In the genomic region with DNA sequence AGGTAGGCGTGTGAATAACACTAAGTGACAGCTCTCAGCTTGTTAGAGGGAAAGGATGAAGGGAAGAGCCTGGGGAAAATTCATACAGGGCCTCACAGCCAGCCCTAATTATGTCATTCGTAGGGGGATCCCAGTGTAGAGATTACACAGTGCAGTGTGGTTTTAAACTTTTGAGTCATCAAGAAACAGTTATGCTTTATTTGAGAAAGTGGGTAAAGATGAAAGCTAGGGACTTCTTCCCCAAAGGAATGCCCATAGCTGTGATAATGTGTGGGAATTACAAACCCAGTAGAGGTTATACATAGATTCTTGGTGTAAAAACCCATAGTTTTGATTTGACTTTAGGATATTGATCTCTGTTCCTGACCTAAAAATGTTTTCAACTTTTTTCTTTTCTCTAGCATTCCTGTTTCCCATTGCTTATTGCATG, we compare ENCODE assay signal across 9 cellular contexts. TPM values are rescaled to one million over a fixed set of nuclear protein-coding genes. Genes with fewer than 3 reads are reported as not detected.
DNase-seq lines count a peak whose midpoint lies in the region; ATAC-seq, FAIRE-seq and TF ChIP-seq lines count a peak whose summit lies in the region.
"Had no signal": no experiment of that assay in that cellular context is flagged by ENCODE, and none has a peak within 500 bp of the region (broad histone marks: within the 10 kb centered on the region; RNA-seq: fewer than 3 reads in every experiment).

No MANE protein-coding gene starts in this region.

- H3K9me2 ChIP-seq in hepatocyte (replicated peaks; ENCODE audit: insufficient read depth): no peaks in the 10 kb centered on the region

- FAIRE-seq in GM12891 (lab: Jason Lieb, UNC) (no peak), pancreas (lab: Jason Lieb, UNC) (no peak)

- no peaks in the 10 kb centered on the region for H3K79me2 ChIP-seq in hepatocyte

- H3K4me3 ChIP-seq in hepatocyte (no peak overlapping the region), H7 (ENCODE audit: insufficient read depth, low read depth, low read length) (no peak overlapping the region), pancreas (no peak overlapping the region)

- no peak overlapping the region for H3K27ac ChIP-seq in hepatocyte
- H3K27ac ChIP-seq in caudate nucleus (ENCODE audit: low read depth, low read length): no peak overlapping the region
- no peak overlapping the region for H3K27ac ChIP-seq in pancreas

- TF ChIP-seq CTCF in hepatocyte (IDR thresholded peaks at IDR 0.05; ENCODE audit: poor library complexity): no peak
- no peak for TF ChIP-seq CTCF in pancreas (IDR thresholded peaks at IDR 0.05)

- intact Hi-C loops in pancreas (cut with DNase I): loop anchor here in 2 of 3 donors (10.0 kb wide), 2 partner anchors 63 to 223 kb away; a partner anchor contains a TSS

- H3K4me1 ChIP-seq in hepatocyte (ENCODE audit: insufficient read depth) (no peaks in the 10 kb centered on the region), pancreas (peaks cover 0 to 6% (median 0%) of the 10 kb centered on the region in 3 donors)

- no peaks in the 10 kb centered on the region for H3K9me3 ChIP-seq in hepatocyte (ENCODE audit: low read depth)
- no peaks in the 10 kb centered on the region for H3K9me3 ChIP-seq in pancreas

- peak overlapping the region; percentile 79 for H3K4me2 ChIP-seq in hepatocyte

- H3K36me3 ChIP-seq in hepatocyte (replicated peaks; ENCODE audit: insufficient read depth, low read depth): no peaks in the 10 kb centered on the region
- H3K36me3 ChIP-seq in H7 (replicated peaks; ENCODE audit: control insufficient read depth, insufficient read depth, low read length): peaks cover 3% of the 10 kb centered on the region
- no peaks in the 10 kb centered on the region for H3K36me3 ChIP-seq in pancreas

- H2AFZ ChIP-seq in hepatocyte: no peak overlapping the region

- 86% methylated on average over 2 of the region's 2 CpGs for WGBS in hepatocyte (ENCODE audit: low lambda C conversion rate, missing lambda C conversion rate)
- 86 to 92% methylated on average over 2 of the region's 2 CpGs for WGBS in pancreas, 2 donors

- H3K27me3 ChIP-seq in hepatocyte (no peaks in the 10 kb centered on the region), H7 (ENCODE audit: control insufficient read depth, insufficient read depth, low read length) (no peaks in the 10 kb centered on the region), pancreas (no peaks in the 10 kb centered on the region)

- no peak for DNase-seq in GM12891 (ENCODE audit: insufficient read length, low spot score)
- DNase-seq in T-helper 22 cell (ENCODE audit: low read depth): peak; percentile 9
- DNase-seq in hepatocyte (ENCODE audit: low spot score): peak; percentile 20
- no peak for DNase-seq in caudate nucleus (lab: John Stamatoyannopoulos, UW)
- DNase-seq in H7: no peak
- DNase-seq in cerebellar nuclear complex (lab: John Stamatoyannopoulos, UW): no peak
- DNase-seq in pancreas: no peak
- DNase-seq: T-cell had no signal

- TF ChIP-seq POLR2A in GM12891 (IDR thresholded peaks at IDR 0.05; ENCODE audit: low read depth, low read length): no peak

- ATAC-seq in HG02571 (IDR thresholded peaks at IDR 0.05; ENCODE audit: unreplicated experiment) (peak; percentile 29), pancreas (no peak)
- ATAC-seq: T-cell had no signal

- H4K20me1 ChIP-seq in hepatocyte (ENCODE audit: insufficient read depth, poor library complexity, severe bottlenecking): no peaks in the 10 kb centered on the region

TF ChIP-seq in GM12891, 5 proteins besides CTCF, POLR2A, EP300 and RAD21:
- TF ChIP-seq POLR2AphosphoS5 (IDR thresholded peaks at IDR 0.05; ENCODE audit: low read depth, low read length) (peak; percentile 52; the same call in 1 of the 2 replicates), TAF1 (IDR thresholded peaks at IDR 0.05; ENCODE audit: low read depth, low read length) (no peak), POU2F2 (IDR thresholded peaks at IDR 0.05; ENCODE audit: low read depth, low read length) (peak; percentile 30; the same call in 1 of the 2 replicates)

RNA-seq across cellular contexts. Expression of a gene that starts 1.9 kb away (rescaled TPM):
- 26.7 TPM for polyA plus RNA-seq in GM12891 (2012; ENCODE audit: low read depth, missing spikeins)
- total RNA-seq in hepatocyte (11.8 and 13.8 TPM in 2 replicates), pancreas (10 to 100 TPM in 1 of 6 donors, 1 to 10 TPM in 5; 3.5 to 16.5 (median 5.5) TPM)
- polyA plus RNA-seq in hepatocyte (14.2 and 14.3 TPM in 2 replicates), pancreas (1 to 10 TPM; 2.0 to 3.1 TPM)
- total RNA-seq in H7 (2014; rRNA removed; shearing (Covaris generic)): 64.6 and 81.2 TPM in 2 replicates

RNA-seq across cellular contexts. Expression of a gene that starts 59.5 kb away (rescaled TPM):
- 0.67 TPM for polyA plus RNA-seq in GM12891 (2012; ENCODE audit: low read depth, missing spikeins)
- 4.1 and 4.7 TPM in 2 replicates for total RNA-seq in hepatocyte
- polyA plus RNA-seq in hepatocyte: 3.0 and 4.3 TPM in 2 replicates
- total RNA-seq in H7 (2014; rRNA removed; shearing (Covaris generic)): 8.4 and 12.7 TPM in 2 replicates
- total RNA-seq in pancreas: 1 to 10 TPM; 2.4 to 6.8 (median 4.9) TPM
- 10 to 100 TPM; 18.2 to 30.1 TPM for polyA plus RNA-seq in pancreas

Comparison
In these comparisons a context has a peak if more than half of its experiments do, and no peak if none do; other contexts are left out.
1. DNase-seq: peak in T-helper 22 cell (single experiment) and hepatocyte (single experiment); none in GM12891 (single experiment), caudate nucleus (0 of 61), H7 (single experiment), cerebellar nuclear complex (0 of 2) and pancreas (0 of 6).